In genomic region chr2:136408795-136409194, GRCh38 we compare ENCODE assay signal across 23 cellular contexts.
DNase-seq lines count a peak whose midpoint lies in the region; ATAC-seq and TF ChIP-seq lines count a peak whose summit lies in the region.
"Had no signal": no experiment of that assay in that cellular context is flagged by ENCODE, and none has a peak within 500 bp of the region (broad histone marks: within the 10 kb centered on the region; RNA-seq: fewer than 3 reads in every experiment).

No MANE protein-coding gene starts in this region.

- intact Hi-C loops in activated CD8-positive, alpha-beta T cell treated with anti-CD3 and anti-CD28 coated beads for 36 hours (cut with micrococcal nuclease) = no loop called here

- no peak for TF ChIP-seq CTCF in activated CD8-positive, alpha-beta T cell treated with anti-CD3 and anti-CD28 coated beads for 36 hours (IDR thresholded peaks at IDR 0.05)

- no peak for DNase-seq in activated CD8-positive, alpha-beta T cell treated with anti-CD3 and anti-CD28 coated beads for 36 hours
- no peak for DNase-seq in activated CD8-positive, alpha-beta T cell treated with anti-CD3 and anti-CD28 coated beads, Interleukin-2, amount 10 ng/mL, durations not matched to agents 7 days and 5 days
- DNase-seq in stimulated activated naive CD8-positive, alpha-beta T cell treated with anti-CD3 and anti-CD28 coated beads, Interleukin-15, amount 100 ng/mL, for 72 hours = no peak
- no peak for DNase-seq in globus pallidus (ENCODE audit: low spot score)
- DNase-seq: Calu3; DMS79 treated with DMSO at 0.1 percent for 48 hours; GF-D8; H9; HFFc6; NCI-H1105 treated with DMSO at 0.1 percent for 48 hours; NCI-H146; NCI-H1930; NCI-H2107; NCI-H524; NCI-H774; NK-92 treated with Interleukin-12 subunit alpha and Interleukin-12 subunit beta, amount 100 ng/mL, for 24 hours; PC-9; SJCRH30 had no signal

- no peaks in the 10 kb centered on the region for H3K9me3 Mint-ChIP-seq in activated CD8-positive, alpha-beta T cell treated with anti-CD3 and anti-CD28 coated beads for 36 hours
- H3K9me3 Mint-ChIP-seq in activated CD8-positive, alpha-beta T cell treated with anti-CD3 and anti-CD28 coated beads, Interleukin-2, amount 10 ng/mL, durations not matched to agents 7 days and 5 days (ENCODE audit: insufficient read depth) = no peaks in the 10 kb centered on the region
- H3K9me3 Mint-ChIP-seq in activated T-helper 17 cell treated with anti-CD3 and anti-CD28 coated beads, Interleukin-2, amount 50 U/mL, for 72 hours = no peaks in the 10 kb centered on the region
- H3K9me3 Mint-ChIP-seq in stimulated activated naive CD8-positive, alpha-beta T cell treated with anti-CD3 and anti-CD28 coated beads, Interleukin-15, amount 100 ng/mL, for 72 hours = no peaks in the 10 kb centered on the region
- H3K9me3 Mint-ChIP-seq: GM23338, H9, HFFc6 had no signal

- no peak overlapping the region for H3K27ac Mint-ChIP-seq in activated CD8-positive, alpha-beta T cell treated with anti-CD3 and anti-CD28 coated beads for 36 hours
- no peak overlapping the region for H3K27ac Mint-ChIP-seq in activated CD8-positive, alpha-beta T cell treated with anti-CD3 and anti-CD28 coated beads, Interleukin-2, amount 10 ng/mL, durations not matched to agents 7 days and 5 days
- H3K27ac Mint-ChIP-seq in activated T-helper 17 cell treated with anti-CD3 and anti-CD28 coated beads, Interleukin-2, amount 50 U/mL, for 72 hours = no peak overlapping the region
- no peak overlapping the region for H3K27ac Mint-ChIP-seq in stimulated activated naive CD8-positive, alpha-beta T cell treated with anti-CD3 and anti-CD28 coated beads, Interleukin-15, amount 100 ng/mL, for 72 hours
- H3K27ac Mint-ChIP-seq: GM23338, H9, HFFc6 had no signal

- peaks cover 12% of the 10 kb centered on the region for H3K27me3 Mint-ChIP-seq in activated CD8-positive, alpha-beta T cell treated with anti-CD3 and anti-CD28 coated beads for 36 hours
- peaks cover 33% of the 10 kb centered on the region for H3K27me3 Mint-ChIP-seq in activated CD8-positive, alpha-beta T cell treated with anti-CD3 and anti-CD28 coated beads, Interleukin-2, amount 10 ng/mL, durations not matched to agents 7 days and 5 days (ENCODE audit: low read depth)
- peaks cover 40% of the 10 kb centered on the region for H3K27me3 Mint-ChIP-seq in activated T-helper 17 cell treated with anti-CD3 and anti-CD28 coated beads, Interleukin-2, amount 50 U/mL, for 72 hours
- H3K27me3 Mint-ChIP-seq in stimulated activated naive CD8-positive, alpha-beta T cell treated with anti-CD3 and anti-CD28 coated beads, Interleukin-15, amount 100 ng/mL, for 72 hours = peaks cover 42% of the 10 kb centered on the region

- POLR2A ChIA-PET in activated CD8-positive, alpha-beta T cell treated with anti-CD3 and anti-CD28 coated beads for 36 hours (lab: Charles Lee) = no interaction called here
- POLR2A ChIA-PET in activated CD8-positive, alpha-beta T cell treated with anti-CD3 and anti-CD28 coated beads, Interleukin-2, amount 10 ng/mL, durations not matched to agents 7 days and 5 days (lab: Charles Lee) = no interaction called here

- H3K36me3 Mint-ChIP-seq in activated CD8-positive, alpha-beta T cell treated with anti-CD3 and anti-CD28 coated beads for 36 hours (ENCODE audit: low read depth) = no peaks in the 10 kb centered on the region
- H3K36me3 Mint-ChIP-seq in activated CD8-positive, alpha-beta T cell treated with anti-CD3 and anti-CD28 coated beads, Interleukin-2, amount 10 ng/mL, durations not matched to agents 7 days and 5 days (ENCODE audit: low read depth) = no peaks in the 10 kb centered on the region
- no peaks in the 10 kb centered on the region for H3K36me3 Mint-ChIP-seq in activated T-helper 17 cell treated with anti-CD3 and anti-CD28 coated beads, Interleukin-2, amount 50 U/mL, for 72 hours (ENCODE audit: low read depth)

- H3K4me1 Mint-ChIP-seq in activated CD8-positive, alpha-beta T cell treated with anti-CD3 and anti-CD28 coated beads for 36 hours (ENCODE audit: low read depth) = no peaks in the 10 kb centered on the region
- peaks cover 1% of the 10 kb centered on the region for H3K4me1 Mint-ChIP-seq in activated CD8-positive, alpha-beta T cell treated with anti-CD3 and anti-CD28 coated beads, Interleukin-2, amount 10 ng/mL, durations not matched to agents 7 days and 5 days (ENCODE audit: low read depth)
- no peaks in the 10 kb centered on the region for H3K4me1 Mint-ChIP-seq in activated T-helper 17 cell treated with anti-CD3 and anti-CD28 coated beads, Interleukin-2, amount 50 U/mL, for 72 hours
- peaks cover 17% of the 10 kb centered on the region for H3K4me1 Mint-ChIP-seq in stimulated activated naive CD8-positive, alpha-beta T cell treated with anti-CD3 and anti-CD28 coated beads, Interleukin-15, amount 100 ng/mL, for 72 hours

- ATAC-seq in activated CD8-positive, alpha-beta T cell treated with anti-CD3 and anti-CD28 coated beads for 36 hours = peak; percentile 17
- no peak for ATAC-seq in activated CD8-positive, alpha-beta T cell treated with anti-CD3 and anti-CD28 coated beads, Interleukin-2, amount 10 ng/mL, durations not matched to agents 7 days and 5 days
- ATAC-seq in HG02885 (IDR thresholded peaks at IDR 0.05; ENCODE audit: poor library complexity, unreplicated experiment) (peak; percentile 70), HG03520 (IDR thresholded peaks at IDR 0.05; ENCODE audit: unreplicated experiment) (no peak)
- ATAC-seq in activated T-helper 17 cell treated with anti-CD3 and anti-CD28 coated beads, Interleukin-2, amount 50 U/mL, for 72 hours (replicated peaks) = peak; percentile 26
- ATAC-seq in stimulated activated naive CD8-positive, alpha-beta T cell treated with anti-CD3 and anti-CD28 coated beads, Interleukin-15, amount 100 ng/mL, for 72 hours = peak; percentile 63
- ATAC-seq: Right ventricle myocardium inferior had no signal

- CTCF ChIA-PET in activated CD8-positive, alpha-beta T cell treated with anti-CD3 and anti-CD28 coated beads for 36 hours (lab: Charles Lee) = no interaction called here
- CTCF ChIA-PET in activated CD8-positive, alpha-beta T cell treated with anti-CD3 and anti-CD28 coated beads, Interleukin-2, amount 10 ng/mL, durations not matched to agents 7 days and 5 days (lab: Charles Lee) = interaction anchor here (2.2 kb wide), 1 partner anchor 15 kb away, joined by 11 read pairs; no protein-coding TSS in a partner anchor

- H3K4me3 Mint-ChIP-seq in activated CD8-positive, alpha-beta T cell treated with anti-CD3 and anti-CD28 coated beads for 36 hours = no peak overlapping the region
- no peak overlapping the region for H3K4me3 Mint-ChIP-seq in activated CD8-positive, alpha-beta T cell treated with anti-CD3 and anti-CD28 coated beads, Interleukin-2, amount 10 ng/mL, durations not matched to agents 7 days and 5 days
- no peak overlapping the region for H3K4me3 Mint-ChIP-seq in activated T-helper 17 cell treated with anti-CD3 and anti-CD28 coated beads, Interleukin-2, amount 50 U/mL, for 72 hours
- no peak overlapping the region for H3K4me3 Mint-ChIP-seq in stimulated activated naive CD8-positive, alpha-beta T cell treated with anti-CD3 and anti-CD28 coated beads, Interleukin-15, amount 100 ng/mL, for 72 hours
- H3K4me3 Mint-ChIP-seq: GM23338, H9, HFFc6 had no signal

Comparison
In these comparisons a context has a peak if more than half of its experiments do, and no peak if none do; other contexts are left out.
1. ATAC-seq: peak in activated CD8-positive, alpha-beta T cell treated with anti-CD3 and anti-CD28 coated beads for 36 hours (single experiment), HG02885 (single experiment), activated T-helper 17 cell treated with anti-CD3 and anti-CD28 coated beads, Interleukin-2, amount 50 U/mL, for 72 hours (single experiment) and stimulated activated naive CD8-positive, alpha-beta T cell treated with anti-CD3 and anti-CD28 coated beads, Interleukin-15, amount 100 ng/mL, for 72 hours (single experiment); none in activated CD8-positive, alpha-beta T cell treated with anti-CD3 and anti-CD28 coated beads, Interleukin-2, amount 10 ng/mL, durations not matched to agents 7 days and 5 days (single experiment) and HG03520 (single experiment).